Comparison of ENCODE assay signal across 8 cellular contexts in genomic region chr22:23179381-23180294, GRCh38. TPM values are rescaled to one million over a fixed set of nuclear protein-coding genes. Genes with fewer than 3 reads are reported as not detected.
DNase-seq lines count a peak whose midpoint lies in the region; ATAC-seq and TF ChIP-seq lines count a peak whose summit lies in the region.

No MANE protein-coding gene starts in this region.

- H3K9ac ChIP-seq in BLaER1 treated with 17β-estradiol and CSF1 and Interleukin-3, amounts not matched to agents 10 nM and 100 nM: peak overlapping the region; percentile 76 to 88 (median 80); a peak in 21 of 22 replicates
- H3K9ac ChIP-seq in Karpas-422 (ENCODE audit: low read length): peak overlapping the region; percentile 60

- peaks cover 15 to 59% (median 46%) of the 10 kb centered on the region in 11 experiments; a peak in 21 of 22 replicates for H4K20me1 ChIP-seq in BLaER1 treated with 17β-estradiol and CSF1 and Interleukin-3, amounts not matched to agents 10 nM and 100 nM
- H4K20me1 ChIP-seq in Karpas-422 (ENCODE audit: insufficient read depth, low read depth, low read length): peaks cover 11% of the 10 kb centered on the region; the same call in 1 of the 2 replicates

- H3K27me3 Mint-ChIP-seq in stimulated activated naive CD8-positive, alpha-beta T cell treated with anti-CD3 and anti-CD28 coated beads, Interleukin-15, amount 100 ng/mL, for 72 hours: no peaks in the 10 kb centered on the region

- ATAC-seq in stimulated activated naive CD8-positive, alpha-beta T cell treated with anti-CD3 and anti-CD28 coated beads, Interleukin-15, amount 100 ng/mL, for 72 hours: no peak
- no peak for ATAC-seq in GM19463 (IDR thresholded peaks at IDR 0.05; ENCODE audit: unreplicated experiment)

- intact Hi-C loops in ascending aorta (cut with DNase I): loop anchor here (1.0 to 10.0 kb wide), 5 partner anchors 25 to 345 kb away; no protein-coding TSS in a partner anchor

- peaks cover 22 to 31% (median 27%) of the 10 kb centered on the region in 11 experiments for H3K9me3 ChIP-seq in BLaER1 treated with 17β-estradiol and CSF1 and Interleukin-3, amounts not matched to agents 10 nM and 100 nM (replicated peaks in 1 of 11)
- H3K9me3 ChIP-seq in Karpas-422 (ENCODE audit: low read length): peaks cover 20% of the 10 kb centered on the region; the same call in 1 of the 2 replicates
- H3K9me3 ChIP-seq in ascending aorta: no peaks in the 10 kb centered on the region

- peaks cover 33% of the 10 kb centered on the region for H3K79me2 ChIP-seq in Karpas-422 (ENCODE audit: low read length)

- H3K27ac Mint-ChIP-seq in stimulated activated naive CD8-positive, alpha-beta T cell treated with anti-CD3 and anti-CD28 coated beads, Interleukin-15, amount 100 ng/mL, for 72 hours: no peak overlapping the region

- peak overlapping the region; percentile 66 to 92 (median 82) for H3K4me3 ChIP-seq in BLaER1 treated with 17β-estradiol and CSF1 and Interleukin-3, amounts not matched to agents 10 nM and 100 nM
- H3K4me3 ChIP-seq in Karpas-422 (ENCODE audit: low read length) (peak overlapping the region; percentile 67), ascending aorta (peak overlapping the region; percentile 61 to 95)

- H2AFZ ChIP-seq in Karpas-422 (ENCODE audit: low read length): no peak overlapping the region

- TF ChIP-seq CTCF in ascending aorta (IDR thresholded peaks at IDR 0.05): peak in 1 of 3 experiments; percentile 2

- peaks cover 0 to 21% (median 0%) of the 10 kb centered on the region in 11 experiments; a peak in 8 of 22 replicates for H3K27me3 ChIP-seq in BLaER1 treated with 17β-estradiol and CSF1 and Interleukin-3, amounts not matched to agents 10 nM and 100 nM
- no peaks in the 10 kb centered on the region for H3K27me3 ChIP-seq in Karpas-422 (ENCODE audit: low read length)
- H3K27me3 ChIP-seq in ascending aorta: no peaks in the 10 kb centered on the region
- H3K27me3 ChIP-seq in layer of hippocampus (ENCODE audit: control insufficient read depth, insufficient read depth, low read length): no peaks in the 10 kb centered on the region

- H3K4me2 ChIP-seq in BLaER1 treated with 17β-estradiol and CSF1 and Interleukin-3, amounts not matched to agents 10 nM and 100 nM: peak overlapping the region; percentile 91 to 99 (median 97)
- peak overlapping the region; percentile 72 for H3K4me2 ChIP-seq in Karpas-422 (ENCODE audit: low read depth, low read length, poor library complexity, severe bottlenecking)

- H3K4me3 Mint-ChIP-seq in stimulated activated naive CD8-positive, alpha-beta T cell treated with anti-CD3 and anti-CD28 coated beads, Interleukin-15, amount 100 ng/mL, for 72 hours: peak overlapping the region; percentile 75 to 79

- peaks cover 0 to 22% (median 5%) of the 10 kb centered on the region in 11 experiments; a peak in 10 of 22 replicates for H3K36me3 ChIP-seq in BLaER1 treated with 17β-estradiol and CSF1 and Interleukin-3, amounts not matched to agents 10 nM and 100 nM
- H3K36me3 ChIP-seq in Karpas-422 (ENCODE audit: insufficient read depth, low read length) (peaks cover 9% of the 10 kb centered on the region; the same call in 1 of the 2 replicates), ascending aorta (peaks cover 0 to 10% of the 10 kb centered on the region in 2 donors)

- peaks cover 35 to 60% (median 53%) of the 10 kb centered on the region in 10 experiments for H3K4me1 ChIP-seq in BLaER1 treated with 17β-estradiol and CSF1 and Interleukin-3, amounts not matched to agents 10 nM and 100 nM
- peaks cover 53% of the 10 kb centered on the region for H3K4me1 ChIP-seq in Karpas-422 (ENCODE audit: low read length)
- H3K4me1 ChIP-seq in ascending aorta: peaks cover 14 to 28% of the 10 kb centered on the region in 2 donors

- peaks cover 50% of the 10 kb centered on the region for H3K4me1 Mint-ChIP-seq in stimulated activated naive CD8-positive, alpha-beta T cell treated with anti-CD3 and anti-CD28 coated beads, Interleukin-15, amount 100 ng/mL, for 72 hours

- H3K9me3 Mint-ChIP-seq in stimulated activated naive CD8-positive, alpha-beta T cell treated with anti-CD3 and anti-CD28 coated beads, Interleukin-15, amount 100 ng/mL, for 72 hours: peaks cover 0 to 12% of the 10 kb centered on the region in 2 donors

- H3K27ac ChIP-seq in BLaER1 treated with 17β-estradiol and CSF1 and Interleukin-3, amounts not matched to agents 10 nM and 100 nM: peak overlapping the region in 9 of 11 experiments; percentile 61 to 82 (median 76); a peak in 16 of 22 replicates
- H3K27ac ChIP-seq in Karpas-422 (ENCODE audit: low read length) (peak overlapping the region; percentile 86), ascending aorta (peak overlapping the region; percentile 77 to 90), layer of hippocampus (ENCODE audit: low read depth, low read length) (peak overlapping the region; percentile 68)

- H3K9me2 ChIP-seq in Karpas-422 (replicated peaks; ENCODE audit: insufficient read depth, low read length): no peaks in the 10 kb centered on the region

- peak; percentile 77 for DNase-seq in Karpas-422
- peak in 1 of 2 donors; percentile 79 for DNase-seq in ascending aorta (ENCODE audit: low spot score in 2 of 2)
- DNase-seq in stimulated activated naive CD8-positive, alpha-beta T cell treated with anti-CD3 and anti-CD28 coated beads, Interleukin-15, amount 100 ng/mL, for 72 hours: peak; percentile 35
- no peak for DNase-seq in NK-92 treated with Interleukin-12 subunit alpha and Interleukin-12 subunit beta, amount 100 ng/mL, for 24 hours (lab: John Stamatoyannopoulos, UW)
- no peak for DNase-seq in activated effector memory CD4-positive, alpha-beta T cell treated with anti-CD3 and anti-CD28 coated beads, Interleukin-2, amount 50 U/mL, for 16 hours

RNA-seq across cellular contexts. Expression of gene BCR, which starts 0.7 kb away (rescaled TPM):
- 29.7 and 40.5 TPM in 2 replicates for total RNA-seq in Karpas-422 (2014; rRNA removed; shearing (Covaris generic); ENCODE audit: low replicate concordance)
- 216 TPM for total RNA-seq in ascending aorta

RNA-seq across cellular contexts. Expression of gene RAB36, which starts 34.4 kb away (rescaled TPM):
- 4.0 and 10.6 TPM in 2 replicates for total RNA-seq in Karpas-422 (2014; rRNA removed; shearing (Covaris generic); ENCODE audit: low replicate concordance)
- 1.8 TPM for total RNA-seq in ascending aorta

RNA-seq across cellular contexts. Expression of gene RSPH14, which starts 37.8 kb away (rescaled TPM):
- total RNA-seq in Karpas-422 (2014; rRNA removed; shearing (Covaris generic); ENCODE audit: low replicate concordance): 2.6 and 3.1 TPM in 2 replicates
- total RNA-seq in ascending aorta: not detected

Comparison
In these comparisons a context has a peak if more than half of its experiments do, and no peak if none do; other contexts are left out.
1. DNase-seq: peak in Karpas-422 (single experiment) and stimulated activated naive CD8-positive, alpha-beta T cell treated with anti-CD3 and anti-CD28 coated beads, Interleukin-15, amount 100 ng/mL, for 72 hours (2 of 2); none in NK-92 treated with Interleukin-12 subunit alpha and Interleukin-12 subunit beta, amount 100 ng/mL, for 24 hours (single experiment) and activated effector memory CD4-positive, alpha-beta T cell treated with anti-CD3 and anti-CD28 coated beads, Interleukin-2, amount 50 U/mL, for 16 hours (single experiment).
2. Peak in every context shown above with its lines, with median percentiles within 50 percentile points of each other: H3K27ac ChIP-seq and H3K4me3 ChIP-seq.